In genomic region chr14:59337151-59337611, GRCh38 we compare ENCODE assay signal across 10 cellular contexts.
DNase-seq lines count a peak whose midpoint lies in the region; ATAC-seq, FAIRE-seq and TF ChIP-seq lines count a peak whose summit lies in the region.
"Had no signal": no experiment of that assay in that cellular context is flagged by ENCODE, and none has a peak within 500 bp of the region (broad histone marks: within the 10 kb centered on the region; RNA-seq: fewer than 3 reads in every experiment).

No MANE protein-coding gene starts in this region.

- H3K27me3 ChIP-seq in lung (ENCODE audit: control insufficient read depth, insufficient read depth): no peaks in the 10 kb centered on the region
- H3K27me3 ChIP-seq in subcutaneous abdominal adipose tissue (ENCODE audit: control insufficient read depth in 5 of 5, insufficient read depth in 4 of 5, low read length in 5 of 5): no peaks in the 10 kb centered on the region

- H3K27ac ChIP-seq in lung (ENCODE audit: low read depth in 1 of 2, low read length in 1 of 2) (peak overlapping the region; percentile 61 to 78), subcutaneous abdominal adipose tissue (ENCODE audit: low read depth, low read length) (peak overlapping the region; percentile 91)

- H3K4me1 ChIP-seq in lung (ENCODE audit: control insufficient read depth in 2 of 2, insufficient read depth in 2 of 2, low read length in 2 of 2) (peaks cover 8 to 36% of the 10 kb centered on the region in 2 donors), subcutaneous abdominal adipose tissue (ENCODE audit: control insufficient read depth in 5 of 5, insufficient read depth in 5 of 5, low read length in 5 of 5) (peaks cover 8 to 52% (median 47%) of the 10 kb centered on the region in 5 donors)

- DNase-seq in NB4 (ENCODE audit: low read depth) (peak; percentile 23), lung (ENCODE audit: low spot score) (peak; percentile 51), NCI-H446 (lab: John Stamatoyannopoulos, UW) (no peak), D341Med (ENCODE audit: low spot score) (no peak), NCI-H69 (lab: John Stamatoyannopoulos, UW) (no peak)
- DNase-seq: DMS79 treated with DMSO at 0.1 percent for 48 hours, NCI-H2081 had no signal

- WGBS in lung, 2 donors: 20 to 37% methylated on average over 4 of the region's 4 CpGs

- H3K9ac ChIP-seq in subcutaneous abdominal adipose tissue (ENCODE audit: low read length in 5 of 5): peak overlapping the region in 2 of 5 donors; percentile 11 to 48

- TF ChIP-seq POLR2A in NB4 (IDR thresholded peaks at IDR 0.05; ENCODE audit: extremely low read depth, insufficient read length): no peak

- FAIRE-seq in endometrium (lab: Jason Lieb, UNC): peak; percentile 33

- H3K9me3 ChIP-seq in lung (ENCODE audit: control insufficient read depth in 2 of 2, insufficient read depth in 1 of 2, low read length in 1 of 2) (no peaks in the 10 kb centered on the region), subcutaneous abdominal adipose tissue (ENCODE audit: control insufficient read depth in 5 of 5, low read length in 5 of 5) (no peaks in the 10 kb centered on the region)

- H3K36me3 ChIP-seq in lung (ENCODE audit: control insufficient read depth in 2 of 2, insufficient read depth in 2 of 2, low read length in 2 of 2): peaks cover 2 to 5% of the 10 kb centered on the region in 2 donors
- peaks cover 12 to 29% (median 16%) of the 10 kb centered on the region in 5 donors for H3K36me3 ChIP-seq in subcutaneous abdominal adipose tissue (ENCODE audit: control insufficient read depth in 5 of 5, insufficient read depth in 5 of 5, low read length in 5 of 5)

- H3K4me3 ChIP-seq in NB4 (ENCODE audit: low read depth, low read length) (no peak overlapping the region), lung (no peak overlapping the region), subcutaneous abdominal adipose tissue (ENCODE audit: low read depth in 1 of 5, low read length in 5 of 5) (peak overlapping the region in 1 of 5 donors; percentile 15)

- TF ChIP-seq CTCF in NB4 (IDR thresholded peaks at IDR 0.05; ENCODE audit: low read depth, low read length): no peak
- TF ChIP-seq CTCF in lung (IDR thresholded peaks at IDR 0.05; ENCODE audit: control extremely low read depth, extremely low read depth): no peak

- ATAC-seq in lung (ENCODE audit: insufficient read depth, low FRiP score) (peak; percentile 29), GM21825 (IDR thresholded peaks at IDR 0.05; ENCODE audit: unreplicated experiment) (no peak)

Comparison
In these comparisons a context has a peak if more than half of its experiments do, and no peak if none do; other contexts are left out.
1. DNase-seq: peak in NB4 (single experiment) and lung (single experiment); none in NCI-H446 (0 of 2), D341Med (single experiment) and NCI-H69 (single experiment).